In the genomic region with DNA sequence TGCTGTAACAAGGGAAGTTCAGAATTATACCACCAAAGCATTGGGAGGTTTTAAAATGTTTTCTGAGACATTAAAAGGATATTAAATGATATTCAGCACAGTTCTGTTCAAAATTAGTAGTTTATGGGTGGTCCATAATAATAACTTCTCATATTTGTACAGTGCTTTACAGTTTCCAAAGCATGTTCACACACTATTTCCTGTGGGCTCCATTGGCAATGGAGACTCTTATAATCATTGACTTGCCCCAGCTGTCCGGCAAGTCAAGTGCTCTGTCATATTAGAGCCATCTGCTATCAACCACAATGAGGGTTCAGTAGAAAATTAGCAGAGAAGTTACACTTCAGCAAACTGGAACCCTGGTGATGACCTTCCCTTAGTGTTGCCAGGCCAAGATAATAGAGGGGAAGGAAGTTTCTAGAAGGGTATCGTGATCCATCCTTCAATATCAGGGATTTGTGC, we compare ENCODE assay signal across 12 cellular contexts.
DNase-seq lines count a peak whose midpoint lies in the region; ATAC-seq and TF ChIP-seq lines count a peak whose summit lies in the region.
"Had no signal": no experiment of that assay in that cellular context is flagged by ENCODE, and none has a peak within 500 bp of the region (broad histone marks: within the 10 kb centered on the region; RNA-seq: fewer than 3 reads in every experiment).

No MANE protein-coding gene starts in this region.

- WGBS in endodermal cell (ENCODE audit: insufficient coverage in 1 of 2, insufficient read length in 1 of 2), 2 experiments: 86 to 88% methylated on average over 2 of the region's 2 CpGs

- no peak for DNase-seq in activated CD8-positive, alpha-beta T cell treated with anti-CD3 and anti-CD28 coated beads for 36 hours
- DNase-seq in endodermal cell (no peak), GM13977 (ENCODE audit: low spot score) (no peak), midbrain (lab: John Stamatoyannopoulos, UW) (no peak)
- DNase-seq: activated CD4-positive, alpha-beta T cell treated with anti-CD3 and anti-CD28 coated beads for 48 hours had no signal

- peak; percentile 88 for ATAC-seq in GM18909 (IDR thresholded peaks at IDR 0.05; ENCODE audit: poor library complexity, unreplicated experiment)
- peak; percentile 82 for ATAC-seq in HG02981 (IDR thresholded peaks at IDR 0.05; ENCODE audit: unreplicated experiment)
- no peak for ATAC-seq in activated CD8-positive, alpha-beta T cell treated with anti-CD3 and anti-CD28 coated beads for 36 hours
- ATAC-seq in GM19351 (IDR thresholded peaks at IDR 0.05; ENCODE audit: unreplicated experiment): no peak

- no peaks in the 10 kb centered on the region for H3K27me3 Mint-ChIP-seq in activated CD8-positive, alpha-beta T cell treated with anti-CD3 and anti-CD28 coated beads for 36 hours
- H3K27me3 Mint-ChIP-seq in endodermal cell (ENCODE audit: insufficient read depth): peaks cover 10% of the 10 kb centered on the region
- H3K27me3 Mint-ChIP-seq: activated naive CD8-positive, alpha-beta T cell had no signal

- H3K4me3 ChIP-seq in endodermal cell (ENCODE audit: low read length): no peak overlapping the region
- H3K4me3 ChIP-seq: SJSA1, thyroid gland had no signal

- no peaks in the 10 kb centered on the region for H3K4me1 ChIP-seq in endodermal cell (ENCODE audit: control insufficient read depth, insufficient read depth, low read length)
- H3K4me1 ChIP-seq: SJSA1, thyroid gland had no signal

- in situ Hi-C loops in GM13977 (cut with MboI; ENCODE audit: low pct_unique_long_range_greater_than_20kb, low sequenced_read_pairs, unreplicated experiment): loop anchor here (10.0 to 25.0 kb wide), 2 partner anchors 547 to 795 kb away; a partner anchor contains a TSS

- no peak overlapping the region for H3K4me3 Mint-ChIP-seq in activated CD8-positive, alpha-beta T cell treated with anti-CD3 and anti-CD28 coated beads for 36 hours
- no peak overlapping the region for H3K4me3 Mint-ChIP-seq in endodermal cell
- H3K4me3 Mint-ChIP-seq: activated naive CD8-positive, alpha-beta T cell had no signal

- no peaks in the 10 kb centered on the region for H3K36me3 ChIP-seq in endodermal cell (ENCODE audit: control insufficient read depth, insufficient read depth, low read length)
- H3K36me3 ChIP-seq: SJSA1, thyroid gland had no signal

- TF ChIP-seq CTCF in C4-2B (conservative IDR thresholded peaks at IDR 0.05) (peak; percentile 50), endodermal cell (conservative IDR thresholded peaks at IDR 0.05) (no peak), GM13977 (IDR thresholded peaks at IDR 0.05; ENCODE audit: extremely low read depth, insufficient read depth, missing control alignments) (no peak)
- TF ChIP-seq CTCF in activated CD8-positive, alpha-beta T cell treated with anti-CD3 and anti-CD28 coated beads for 36 hours (IDR thresholded peaks at IDR 0.05): peak; percentile 59

- no peaks in the 10 kb centered on the region for H3K36me3 Mint-ChIP-seq in activated CD8-positive, alpha-beta T cell treated with anti-CD3 and anti-CD28 coated beads for 36 hours (ENCODE audit: low read depth)
- no peaks in the 10 kb centered on the region for H3K36me3 Mint-ChIP-seq in endodermal cell (ENCODE audit: low read depth)
- H3K36me3 Mint-ChIP-seq: activated naive CD8-positive, alpha-beta T cell had no signal

- H3K27me3 ChIP-seq in endodermal cell (ENCODE audit: control insufficient read depth, insufficient read depth, low read length, poor library complexity, severe bottlenecking): peaks cover 40% of the 10 kb centered on the region
- H3K27me3 ChIP-seq: SJSA1, thyroid gland had no signal

- POLR2A ChIA-PET in activated CD8-positive, alpha-beta T cell treated with anti-CD3 and anti-CD28 coated beads for 36 hours (lab: Charles Lee): interaction anchor here (0.9 to 1.3 kb wide), 2 partner anchors 10 to 135 kb away, joined by 3 to 5 read pairs; no protein-coding TSS in a partner anchor

- H3K4me1 Mint-ChIP-seq in activated CD8-positive, alpha-beta T cell treated with anti-CD3 and anti-CD28 coated beads for 36 hours (ENCODE audit: low read depth): peaks cover 22% of the 10 kb centered on the region
- peaks cover 5% of the 10 kb centered on the region for H3K4me1 Mint-ChIP-seq in endodermal cell

- no peak overlapping the region for H3K9ac ChIP-seq in endodermal cell (ENCODE audit: extremely low read depth, low read length, poor library complexity, severe bottlenecking)

- H3K27ac ChIP-seq in C4-2B (no peak overlapping the region), endodermal cell (ENCODE audit: low read depth, low read length) (no peak overlapping the region)
- H3K27ac ChIP-seq: SJSA1, thyroid gland had no signal

- intact Hi-C loops in activated CD8-positive, alpha-beta T cell treated with anti-CD3 and anti-CD28 coated beads for 36 hours (cut with micrococcal nuclease): loop anchor here (10.0 kb wide), 2 partner anchors 115 to 795 kb away; no protein-coding TSS in a partner anchor

- H3K9me3 ChIP-seq in endodermal cell (ENCODE audit: control insufficient read depth, low read length): no peaks in the 10 kb centered on the region
- H3K9me3 ChIP-seq: SJSA1, thyroid gland had no signal

- no peaks in the 10 kb centered on the region for H3K9me3 Mint-ChIP-seq in activated CD8-positive, alpha-beta T cell treated with anti-CD3 and anti-CD28 coated beads for 36 hours
- H3K9me3 Mint-ChIP-seq in endodermal cell: no peaks in the 10 kb centered on the region

- H3K27ac Mint-ChIP-seq in activated CD8-positive, alpha-beta T cell treated with anti-CD3 and anti-CD28 coated beads for 36 hours: no peak overlapping the region
- H3K27ac Mint-ChIP-seq in endodermal cell: no peak overlapping the region
- H3K27ac Mint-ChIP-seq: activated naive CD8-positive, alpha-beta T cell had no signal

- CTCF ChIA-PET in activated CD8-positive, alpha-beta T cell treated with anti-CD3 and anti-CD28 coated beads for 36 hours (lab: Charles Lee): interaction anchor here (0.7 to 9.3 kb wide), 41 partner anchors 10 to 1032 kb away, joined by 3 to 98 read pairs (median 6); a partner anchor contains a TSS

Comparison
In these comparisons a context has a peak if more than half of its experiments do, and no peak if none do; other contexts are left out.
1. CTCF ChIP-seq: peak in C4-2B (single experiment) and activated CD8-positive, alpha-beta T cell treated with anti-CD3 and anti-CD28 coated beads for 36 hours (single experiment); none in endodermal cell (single experiment) and GM13977 (single experiment).
2. ATAC-seq: peak in GM18909 (single experiment) and HG02981 (single experiment); none in activated CD8-positive, alpha-beta T cell treated with anti-CD3 and anti-CD28 coated beads for 36 hours (single experiment) and GM19351 (single experiment).